ENCODE assay signal across 8 cellular contexts in the genomic region with DNA sequence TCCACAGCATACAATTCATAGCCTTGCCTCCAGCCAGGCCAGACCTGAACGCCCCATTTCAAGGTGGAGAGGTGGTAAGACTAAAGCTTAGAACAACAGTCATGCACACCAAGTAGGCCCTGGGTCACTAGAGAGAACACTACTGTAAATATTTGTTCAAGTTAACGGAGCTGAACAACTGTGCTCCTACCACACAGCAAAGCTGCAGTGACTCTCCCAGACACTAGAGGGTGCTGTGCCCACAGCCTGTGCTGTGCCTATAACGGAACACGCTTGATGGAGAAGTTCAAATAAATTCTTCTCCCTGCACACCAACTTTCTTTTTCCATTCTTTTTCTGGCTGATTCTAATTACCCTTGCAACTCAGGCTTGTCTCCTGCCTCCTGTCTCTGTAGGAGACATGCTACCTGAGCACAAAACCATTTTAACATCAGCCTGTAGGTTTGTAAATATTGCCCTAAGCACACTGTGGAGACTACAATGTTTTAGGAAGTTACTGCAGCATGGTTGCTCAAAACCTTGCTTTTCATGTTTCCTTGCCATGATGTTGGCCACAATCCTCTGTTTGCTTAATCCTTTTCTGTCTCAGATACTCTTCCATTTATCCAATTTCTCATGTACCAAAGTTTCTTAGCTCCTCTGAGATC.
A peak's percentile ranks its signal among the peaks of the same experiment; 100 is the strongest.
DNase-seq lines count a peak whose midpoint lies in the region; ATAC-seq and TF ChIP-seq lines count a peak whose summit lies in the region.
"Not testable (repeated sequence)": the region's sequence is repeated elsewhere in the genome, so short reads cannot be mapped to it uniquely, and the experiment has no call there.

No MANE protein-coding gene starts in this region.

- ATAC-seq in HG02763 (IDR thresholded peaks at IDR 0.05; ENCODE audit: unreplicated experiment) (peak; percentile 63), aorta (ENCODE audit: low FRiP score) (peak; percentile 85)

- H3K9me3 ChIP-seq in left ventricle myocardium inferior (replicated peaks); sigmoid colon; aorta (ENCODE audit: control insufficient read depth, low read length): not testable (repeated sequence)

- TF ChIP-seq CTCF in GM12865 (IDR thresholded peaks at IDR 0.05; ENCODE audit: insufficient read depth, low read depth, low read length, missing control alignments) (peak; percentile 98), left ventricle myocardium inferior (IDR thresholded peaks at IDR 0.05; ENCODE audit: borderline replicate concordance) (peak; percentile 83), sigmoid colon (IDR thresholded peaks at IDR 0.05) (peak in 3 of 4 experiments; percentile 55 to 67 (median 57))

- TF ChIP-seq POLR2A in sigmoid colon (IDR thresholded peaks at IDR 0.05): not testable (repeated sequence)

- 13 to 26% methylated on average over 4 of the region's 4 CpGs for WGBS in sigmoid colon, 2 donors
- WGBS in aorta, 2 donors: 12 to 14% methylated on average over 4 of the region's 4 CpGs

- intact Hi-C loops in left ventricle myocardium inferior (cut with micrococcal nuclease); aorta (cut with DNase I): not testable (repeated sequence)
- intact Hi-C loops in sigmoid colon (cut with DNase I): loop anchor here (5.0 kb wide), 1 partner anchor 184 kb away; no protein-coding TSS in a partner anchor

- not testable (repeated sequence) for H3K4me1 ChIP-seq in left ventricle myocardium inferior; sigmoid colon; aorta (ENCODE audit: control insufficient read depth in 1 of 2, insufficient read depth in 2 of 2, low read length in 2 of 2)

- not testable (repeated sequence) for TF ChIP-seq EP300 in sigmoid colon (IDR thresholded peaks at IDR 0.05)

- not testable (repeated sequence) for H3K27me3 ChIP-seq in left ventricle myocardium inferior (ENCODE audit: low read depth); sigmoid colon; aorta (ENCODE audit: control insufficient read depth in 1 of 2, insufficient read depth in 2 of 2, low read length in 1 of 2)

- not testable (repeated sequence) for H3K27ac ChIP-seq in left ventricle myocardium inferior (replicated peaks); sigmoid colon; aorta (ENCODE audit: low read depth in 1 of 2, low read length in 2 of 2)

- not testable (repeated sequence) for H3K4me3 ChIP-seq in GM12865 (ENCODE audit: low read depth, low read length); left ventricle myocardium inferior; sigmoid colon; aorta (ENCODE audit: low read length in 2 of 2)

- H3K36me3 ChIP-seq in left ventricle myocardium inferior; sigmoid colon; aorta (ENCODE audit: control insufficient read depth in 1 of 2, insufficient read depth in 2 of 2, low read length in 1 of 2): not testable (repeated sequence)

- DNase-seq in GM12865 (ENCODE audit: low read depth): peak; percentile 79
- peak; percentile 65 for DNase-seq in NCI-H2029 treated with DMSO at 0.1 percent for 48 hours (lab: John Stamatoyannopoulos, UW)
- peak; percentile 26 for DNase-seq in T1000 (lab: John Stamatoyannopoulos, UW)
- DNase-seq in activated naive CD8-positive, alpha-beta T cell treated with anti-CD3 and anti-CD28 coated beads, Interleukin-2, amount 50 U/mL, for 16 hours (ENCODE audit: low read depth, low spot score): peak; percentile 28
- peak; percentile 26 for DNase-seq in left ventricle myocardium inferior
- DNase-seq in sigmoid colon: not testable (repeated sequence)
- peak; percentile 65 to 77 for DNase-seq in aorta
